ENCODE assay signal across 2 cellular contexts in the genomic region with DNA sequence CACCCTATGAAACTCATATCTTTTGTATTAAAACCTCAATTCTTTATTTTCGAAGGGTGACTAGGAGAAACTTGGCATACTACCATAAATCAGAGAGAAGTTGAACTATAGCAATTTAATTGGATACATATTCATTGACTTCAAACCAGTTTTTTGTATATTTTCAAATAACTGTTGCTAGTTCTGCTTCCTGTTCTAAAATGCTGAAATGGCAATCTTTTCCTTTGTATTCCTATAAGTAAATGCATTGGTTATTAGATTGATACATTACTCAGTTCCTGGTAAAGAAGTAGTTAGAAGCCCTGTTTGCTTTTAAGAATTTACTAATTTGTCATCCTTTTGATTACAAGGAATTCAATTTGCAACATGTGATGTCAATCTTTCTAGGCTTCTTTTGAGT.
TF ChIP-seq lines count a peak whose summit lies in the region.

No MANE protein-coding gene starts in this region.

TF ChIP-seq in HepG2, 621 proteins besides CTCF, POLR2A, EP300 and RAD21:
- TF ChIP-seq ZNF740 (CRISPR knock-in tag; IDR thresholded peaks at IDR 0.05) = no peak
- no peak for TF ChIP-seq LRRFIP1 (CRISPR knock-in tag; conservative IDR thresholded peaks at IDR 0.05)
- TF ChIP-seq ZNF451 (CRISPR knock-in tag; IDR thresholded peaks at IDR 0.05) = no peak
- TF ChIP-seq ATF1 (CRISPR knock-in tag; IDR thresholded peaks at IDR 0.05) = no peak
- peak; percentile 42 to 74; a peak in 3 of 4 replicates for TF ChIP-seq MAFK (conservative IDR thresholded peaks at IDR 0.05 in 1 of 2, IDR thresholded peaks at IDR 0.05 in 1 of 2; ENCODE audit: low read length in 2 of 2)
- no peak for TF ChIP-seq ZNF768 (CRISPR knock-in tag; IDR thresholded peaks at IDR 0.05)
- TF ChIP-seq PLRG1 (conservative IDR thresholded peaks at IDR 0.05) = no peak
- TF ChIP-seq MAFF (IDR thresholded peaks at IDR 0.05; ENCODE audit: low read depth, low read length) = 0 out of 2 replicates have a peak, but pooled peaks have one; percentile 36

TF ChIP-seq in K562, 482 proteins besides CTCF, POLR2A, EP300 and RAD21:
- TF ChIP-seq MAFK (IDR thresholded peaks at IDR 0.05; ENCODE audit: low read length) = peak; percentile 20; the same call in 1 of the 2 replicates
- peak; percentile 19; the same call in 1 of the 2 replicates for TF ChIP-seq MAFF (IDR thresholded peaks at IDR 0.05; ENCODE audit: low read length)
- peak; percentile 31; the same call in 1 of the 2 replicates for TF ChIP-seq C11orf30 (IDR thresholded peaks at IDR 0.05; ENCODE audit: low read depth)
- TF ChIP-seq ARNT (IDR thresholded peaks at IDR 0.05) = no peak
- TF ChIP-seq FOXJ3 (CRISPR knock-in tag; IDR thresholded peaks at IDR 0.05) = no peak
- TF ChIP-seq ZBTB1 (CRISPR knock-in tag; IDR thresholded peaks at IDR 0.05; ENCODE audit: borderline replicate concordance, low read depth) = no peak
- peak; percentile 56 for TF ChIP-seq ZNF316 (IDR thresholded peaks at IDR 0.05)
- TF ChIP-seq HMGN3 (IDR thresholded peaks at IDR 0.05; ENCODE audit: borderline replicate concordance, extremely low read depth, insufficient read length, low read depth, low read length) = no peak
